In the genomic region with DNA sequence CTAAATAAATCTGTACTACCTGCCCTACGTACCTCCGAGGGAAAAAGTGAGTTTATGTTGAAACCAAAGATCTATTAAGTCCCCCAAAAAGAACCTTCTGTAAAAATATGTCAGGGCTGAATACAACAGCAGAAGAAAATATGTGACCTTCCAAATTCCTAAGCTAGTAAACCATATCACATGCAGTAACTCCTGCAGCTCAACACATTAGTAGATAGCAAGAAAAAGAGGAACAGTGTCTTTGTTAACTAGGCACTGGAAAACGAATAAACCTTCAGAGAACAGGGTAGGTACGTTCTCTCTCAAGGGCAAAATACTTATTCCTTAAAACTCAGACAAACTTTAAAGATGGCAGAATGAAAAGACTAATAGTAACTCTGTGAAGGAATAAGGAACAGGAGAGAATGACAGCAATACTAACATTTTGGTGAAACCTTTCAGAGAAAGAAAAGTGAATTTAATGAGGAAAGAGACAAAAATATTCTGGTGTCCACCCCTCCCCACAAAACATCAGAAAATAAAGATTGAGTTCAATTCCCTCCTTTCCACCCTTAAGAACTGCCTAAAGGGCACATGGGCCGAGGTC, we compare ENCODE assay signal across 2 cellular contexts.
TF ChIP-seq lines count a peak whose summit lies in the region.

No MANE protein-coding gene starts in this region.

TF ChIP-seq in IMR-90, 13 proteins besides CTCF, POLR2A, EP300 and RAD21:
- no peak for TF ChIP-seq MAZ (IDR thresholded peaks at IDR 0.05; ENCODE audit: borderline replicate concordance, low read depth, low read length)
- no peak for TF ChIP-seq CEBPB (IDR thresholded peaks at IDR 0.05; ENCODE audit: low read depth, low read length)
- no peak for TF ChIP-seq MAFK (IDR thresholded peaks at IDR 0.05; ENCODE audit: low read depth, low read length)
- no peak for TF ChIP-seq BHLHE40 (IDR thresholded peaks at IDR 0.05; ENCODE audit: low read depth, low read length)
- no peak for TF ChIP-seq RCOR1 (IDR thresholded peaks at IDR 0.05; ENCODE audit: insufficient replicate concordance, low read length)
- TF ChIP-seq, protein P1, sequence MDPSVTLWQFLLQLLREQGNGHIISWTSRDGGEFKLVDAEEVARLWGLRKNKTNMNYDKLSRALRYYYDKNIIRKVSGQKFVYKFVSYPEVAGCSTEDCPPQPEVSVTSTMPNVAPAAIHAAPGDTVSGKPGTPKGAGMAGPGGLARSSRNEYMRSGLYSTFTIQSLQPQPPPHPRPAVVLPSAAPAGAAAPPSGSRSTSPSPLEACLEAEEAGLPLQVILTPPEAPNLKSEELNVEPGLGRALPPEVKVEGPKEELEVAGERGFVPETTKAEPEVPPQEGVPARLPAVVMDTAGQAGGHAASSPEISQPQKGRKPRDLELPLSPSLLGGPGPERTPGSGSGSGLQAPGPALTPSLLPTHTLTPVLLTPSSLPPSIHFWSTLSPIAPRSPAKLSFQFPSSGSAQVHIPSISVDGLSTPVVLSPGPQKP (IDR thresholded peaks at IDR 0.05; ENCODE audit: borderline replicate concordance, low read depth, low read length) = no peak
- TF ChIP-seq FOS (IDR thresholded peaks at IDR 0.05; ENCODE audit: low read depth, low read length) = no peak
- no peak for TF ChIP-seq CHD1 (IDR thresholded peaks at IDR 0.05; ENCODE audit: low read depth, low read length)
- TF ChIP-seq MXI1 (IDR thresholded peaks at IDR 0.05; ENCODE audit: borderline replicate concordance, low read depth, low read length) = no peak
- TF ChIP-seq SMC3 (IDR thresholded peaks at IDR 0.05; ENCODE audit: low read depth, low read length) = no peak
- no peak for TF ChIP-seq RFX5 (IDR thresholded peaks at IDR 0.05; ENCODE audit: low read depth, low read length)
- no peak for TF ChIP-seq NFE2L2 (IDR thresholded peaks at IDR 0.05; ENCODE audit: low read depth, low read length)
- no peak for TF ChIP-seq USF2 (IDR thresholded peaks at IDR 0.05; ENCODE audit: low read depth, low read length)

TF ChIP-seq in K562, 482 proteins besides CTCF, POLR2A, EP300 and RAD21:
- no peak for TF ChIP-seq ZNF512 (tag; IDR thresholded peaks at IDR 0.05)
- no peak for TF ChIP-seq NFYB (IDR thresholded peaks at IDR 0.05; ENCODE audit: extremely low read depth, insufficient read length)
- TF ChIP-seq BACH1 (tag; IDR thresholded peaks at IDR 0.05) = 0 out of 2 replicates have a peak, but pooled peaks have one; percentile 47
- TF ChIP-seq NEUROD1 (IDR thresholded peaks at IDR 0.05; ENCODE audit: borderline replicate concordance, low read depth, low read length, partially characterized antibody) = no peak
- peak in 1 of 2 experiments; percentile 32; a peak in 1 of 4 replicates for TF ChIP-seq MNT (conservative IDR thresholded peaks at IDR 0.05)
- TF ChIP-seq BRD4 (IDR thresholded peaks at IDR 0.05) = no peak
- 0 out of 2 replicates have a peak, but pooled peaks have one; percentile 2 for TF ChIP-seq ZBTB17 (CRISPR knock-in tag; IDR thresholded peaks at IDR 0.05)
- peak; percentile 65 for TF ChIP-seq BRD9 (IDR thresholded peaks at IDR 0.05; ENCODE audit: low read depth, partially characterized antibody)
- no peak for TF ChIP-seq SMARCE1 (IDR thresholded peaks at IDR 0.05)
- no peak for TF ChIP-seq FOXP1 (CRISPR knock-in tag; IDR thresholded peaks at IDR 0.05)
- peak; percentile 97 for TF ChIP-seq HMBOX1 (IDR thresholded peaks at IDR 0.05)
- TF ChIP-seq BHLHE40 (IDR thresholded peaks at IDR 0.05; ENCODE audit: low read length) = 0 out of 2 replicates have a peak, but pooled peaks have one; percentile 19
- no peak for TF ChIP-seq NR1H2 (CRISPR knock-in tag; IDR thresholded peaks at IDR 0.05)
- no peak for TF ChIP-seq JUND (IDR thresholded peaks at IDR 0.05; ENCODE audit: borderline replicate concordance, low read depth, low read length)
- TF ChIP-seq JUND (tag; IDR thresholded peaks at IDR 0.05; ENCODE audit: borderline replicate concordance, low read depth, low read length) = no peak; the same call in 2 of the 3 replicates
- TF ChIP-seq GMEB1 (CRISPR knock-in tag; IDR thresholded peaks at IDR 0.05) = no peak
- no peak for TF ChIP-seq WHSC1 (IDR thresholded peaks at IDR 0.05; ENCODE audit: low read length)
- TF ChIP-seq THAP7 (CRISPR knock-in tag; IDR thresholded peaks at IDR 0.05) = no peak
- TF ChIP-seq NONO (IDR thresholded peaks at IDR 0.05; ENCODE audit: low read depth in 2 of 2, low read length in 1 of 2) = no peak
- no peak for TF ChIP-seq ZNF586 (CRISPR knock-in tag; conservative IDR thresholded peaks at IDR 0.05)
- no peak for TF ChIP-seq RBBP5 (IDR thresholded peaks at IDR 0.05; ENCODE audit: borderline replicate concordance, insufficient read depth, low read length, poor library complexity, severe bottlenecking)
- TF ChIP-seq, protein P2, sequence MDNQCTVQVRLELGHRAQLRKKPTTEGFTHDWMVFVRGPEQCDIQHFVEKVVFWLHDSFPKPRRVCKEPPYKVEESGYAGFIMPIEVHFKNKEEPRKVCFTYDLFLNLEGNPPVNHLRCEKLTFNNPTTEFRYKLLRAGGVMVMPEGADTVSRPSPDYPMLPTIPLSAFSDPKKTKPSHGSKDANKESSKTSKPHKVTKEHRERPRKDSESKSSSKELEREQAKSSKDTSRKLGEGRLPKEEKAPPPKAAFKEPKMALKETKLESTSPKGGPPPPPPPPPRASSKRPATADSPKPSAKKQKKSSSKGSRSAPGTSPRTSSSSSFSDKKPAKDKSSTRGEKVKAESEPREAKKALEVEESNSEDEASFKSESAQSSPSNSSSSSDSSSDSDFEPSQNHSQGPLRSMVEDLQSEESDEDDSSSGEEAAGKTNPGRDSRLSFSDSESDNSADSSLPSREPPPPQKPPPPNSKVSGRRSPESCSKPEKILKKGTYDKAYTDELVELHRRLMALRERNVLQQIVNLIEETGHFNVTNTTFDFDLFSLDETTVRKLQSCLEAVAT (IDR thresholded peaks at IDR 0.05) = no peak
- TF ChIP-seq EGR1 (conservative IDR thresholded peaks at IDR 0.05) = no peak
- TF ChIP-seq FOXM1 (IDR thresholded peaks at IDR 0.05; ENCODE audit: low read depth) = no peak
- no peak for TF ChIP-seq FOXM1 (CRISPR knock-in tag; IDR thresholded peaks at IDR 0.05; ENCODE audit: low read depth)
- TF ChIP-seq HSF4 (CRISPR knock-in tag; IDR thresholded peaks at IDR 0.05; ENCODE audit: borderline replicate concordance) = no peak
- TF ChIP-seq ZNF766 (CRISPR knock-in tag; conservative IDR thresholded peaks at IDR 0.05) = peak; percentile 85
- TF ChIP-seq FUS (optimal IDR thresholded peaks at IDR 0.05; ENCODE audit: low read depth, low read length) = no peak
- no peak for TF ChIP-seq PTTG1 (tag; IDR thresholded peaks at IDR 0.05; ENCODE audit: low read depth)
- TF ChIP-seq MECOM (CRISPR knock-in tag; IDR thresholded peaks at IDR 0.05) = 0 out of 2 replicates have a peak, but pooled peaks have one; percentile 7
- no peak for TF ChIP-seq ZNF143 (CRISPR knock-in tag; IDR thresholded peaks at IDR 0.05)
- TF ChIP-seq RCOR1 (IDR thresholded peaks at IDR 0.05; ENCODE audit: borderline replicate concordance in 1 of 2, low read depth in 2 of 2, low read length in 2 of 2) = no peak
- TF ChIP-seq ZBTB8A (IDR thresholded peaks at IDR 0.05; ENCODE audit: partially characterized antibody) = no peak
- no peak for TF ChIP-seq ELF1 (tag; IDR thresholded peaks at IDR 0.05)
- no peak for TF ChIP-seq MBD1 (CRISPR knock-in tag; IDR thresholded peaks at IDR 0.05)
- no peak for TF ChIP-seq TGIF2 (CRISPR knock-in tag; IDR thresholded peaks at IDR 0.05)
- TF ChIP-seq NELFE (IDR thresholded peaks at IDR 0.05; ENCODE audit: insufficient read depth, insufficient read length) = no peak
- no peak for TF ChIP-seq ZNF134 (CRISPR knock-in tag; conservative IDR thresholded peaks at IDR 0.05)
- no peak for TF ChIP-seq NR3C1 (CRISPR knock-in tag; IDR thresholded peaks at IDR 0.05)
- no peak for TF ChIP-seq LEF1 (IDR thresholded peaks at IDR 0.05)
- no peak for TF ChIP-seq POLR3G (IDR thresholded peaks at IDR 0.05; ENCODE audit: extremely low read depth, insufficient read length, insufficient replicate concordance)
- peak; percentile 95 for TF ChIP-seq SPI1 (IDR thresholded peaks at IDR 0.05; ENCODE audit: borderline replicate concordance, low read depth, low read length)
- no peak for TF ChIP-seq CC2D1A (IDR thresholded peaks at IDR 0.05)
